10 cellular contexts compared by ENCODE assay signal in the genomic region with DNA sequence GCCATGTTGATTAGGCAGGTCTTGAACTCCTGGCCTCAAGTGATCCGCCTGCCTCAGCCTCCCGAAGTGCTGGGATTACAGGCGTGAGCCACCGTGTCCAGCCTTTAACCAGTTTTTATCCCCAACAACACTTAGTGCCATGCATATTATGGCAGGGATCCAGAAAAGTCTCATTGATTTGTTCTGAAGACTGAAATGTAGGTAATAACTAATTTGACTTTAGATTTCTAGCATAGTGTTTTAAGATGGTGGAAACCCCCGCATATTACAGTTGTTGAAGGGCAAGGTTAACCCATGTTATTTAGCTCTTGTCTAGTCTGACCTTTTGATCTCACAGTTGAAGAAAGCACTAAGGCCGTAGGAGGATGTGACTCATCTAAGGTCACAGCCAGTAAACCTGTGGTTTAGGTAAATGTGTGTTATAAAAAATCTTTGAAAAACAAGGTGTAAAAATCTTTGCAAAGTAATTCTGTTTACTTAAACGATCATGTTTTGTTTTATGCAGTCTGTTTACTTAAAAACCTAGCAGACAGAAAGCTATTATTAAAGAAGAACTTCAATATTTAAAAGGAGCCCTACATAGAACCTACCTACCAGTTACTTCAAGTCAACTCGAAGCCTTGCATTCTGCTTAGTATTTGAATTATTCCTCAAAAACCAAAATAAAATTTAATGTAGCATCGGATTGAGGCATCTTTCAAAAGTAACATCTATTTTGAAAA. TPM values are rescaled to one million over a fixed set of nuclear protein-coding genes. Genes with fewer than 3 reads are reported as not detected.
DNase-seq lines count a peak whose midpoint lies in the region; ATAC-seq and TF ChIP-seq lines count a peak whose summit lies in the region.
"Had no signal": no experiment of that assay in that cellular context is flagged by ENCODE, and none has a peak within 500 bp of the region (broad histone marks: within the 10 kb centered on the region; RNA-seq: fewer than 3 reads in every experiment).

No MANE protein-coding gene starts in this region.

- peaks cover 90% of the 10 kb centered on the region for H3K4me1 Mint-ChIP-seq in activated CD4-positive, alpha-beta T cell treated with anti-CD3 and anti-CD28 coated beads for 36 hours
- peaks cover 19 to 45% of the 10 kb centered on the region in 2 donors for H3K4me1 Mint-ChIP-seq in stimulated activated naive B cell treated with anti-CD40 and anti-IgM and Interleukin-4, amounts not matched to agents 10 μg/mL and 1 μg/mL and 100 μg/mL, for 72 hours

- intact Hi-C loops in activated CD4-positive, alpha-beta T cell treated with anti-CD3 and anti-CD28 coated beads for 36 hours (cut with DNase I, micrococcal nuclease), result loop anchor here (2.0 to 10.0 kb wide), 6 partner anchors 181 to 1969 kb away; a partner anchor contains a TSS
- intact Hi-C loops in dorsolateral prefrontal cortex (cut with DNase I), result no loop called here

- H3K27me3 ChIP-seq in dorsolateral prefrontal cortex, result peaks cover 0 to 3% (median 0%) of the 10 kb centered on the region in 45 donors

- no peaks in the 10 kb centered on the region for H3K9me3 Mint-ChIP-seq in activated CD4-positive, alpha-beta T cell treated with anti-CD3 and anti-CD28 coated beads for 36 hours (ENCODE audit: low read depth)
- no peaks in the 10 kb centered on the region for H3K9me3 Mint-ChIP-seq in stimulated activated naive B cell treated with anti-CD40 and anti-IgM and Interleukin-4, amounts not matched to agents 10 μg/mL and 1 μg/mL and 100 μg/mL, for 72 hours

- POLR2A ChIA-PET in activated CD4-positive, alpha-beta T cell treated with anti-CD3 and anti-CD28 coated beads for 36 hours (lab: Charles Lee), result interaction anchor here (0.6 to 6.6 kb wide), 12 partner anchors 15 to 1970 kb away, joined by 3 to 80 read pairs (median 6); a partner anchor contains a TSS

- ATAC-seq in activated CD4-positive, alpha-beta T cell treated with anti-CD3 and anti-CD28 coated beads for 36 hours, result peak; percentile 37
- peak; percentile 49 for ATAC-seq in HG03457 (IDR thresholded peaks at IDR 0.05; ENCODE audit: unreplicated experiment)
- ATAC-seq in stimulated activated naive B cell treated with anti-CD40 and anti-IgM and Interleukin-4, amounts not matched to agents 10 μg/mL and 1 μg/mL and 100 μg/mL, for 72 hours (replicated peaks), result peak; percentile 60 to 66

- H3K36me3 Mint-ChIP-seq in activated CD4-positive, alpha-beta T cell treated with anti-CD3 and anti-CD28 coated beads for 36 hours (ENCODE audit: low read depth), result peaks cover 71% of the 10 kb centered on the region
- peaks cover 11 to 21% of the 10 kb centered on the region in 2 donors for H3K36me3 Mint-ChIP-seq in stimulated activated naive B cell treated with anti-CD40 and anti-IgM and Interleukin-4, amounts not matched to agents 10 μg/mL and 1 μg/mL and 100 μg/mL, for 72 hours

- no peak overlapping the region for H3K27ac ChIP-seq in dorsolateral prefrontal cortex

- peak; percentile 73 for DNase-seq in activated CD4-positive, alpha-beta T cell treated with anti-CD3 and anti-CD28 coated beads for 36 hours
- no peak for DNase-seq in activated CD4-positive, alpha-beta T cell treated with anti-CD3 and anti-CD28 coated beads for 1 hour
- DNase-seq in activated CD8-positive, alpha-beta memory T cell treated with anti-CD3 and anti-CD28 coated beads, Interleukin-2, amount 50 U/mL, for 24 hours (ENCODE audit: extremely low read depth), result peak; percentile 28
- DNase-seq in stimulated activated naive B cell treated with anti-CD40 and anti-IgM and Interleukin-4, amounts not matched to agents 10 μg/mL and 1 μg/mL and 100 μg/mL, for 72 hours, result peak; percentile 54
- no peak for DNase-seq in dermis blood vessel endothelial cell
- no peak for DNase-seq in dorsolateral prefrontal cortex
- DNase-seq in NCI-H226, result no peak
- DNase-seq: NCI-H526 had no signal

- no peak overlapping the region for H3K4me3 ChIP-seq in dorsolateral prefrontal cortex

- no peaks in the 10 kb centered on the region for H3K27me3 Mint-ChIP-seq in activated CD4-positive, alpha-beta T cell treated with anti-CD3 and anti-CD28 coated beads for 36 hours
- H3K27me3 Mint-ChIP-seq in stimulated activated naive B cell treated with anti-CD40 and anti-IgM and Interleukin-4, amounts not matched to agents 10 μg/mL and 1 μg/mL and 100 μg/mL, for 72 hours, result no peaks in the 10 kb centered on the region

- H3K27ac Mint-ChIP-seq in activated CD4-positive, alpha-beta T cell treated with anti-CD3 and anti-CD28 coated beads for 36 hours, result peak overlapping the region; percentile 99
- peak overlapping the region; percentile 97 for H3K27ac Mint-ChIP-seq in stimulated activated naive B cell treated with anti-CD40 and anti-IgM and Interleukin-4, amounts not matched to agents 10 μg/mL and 1 μg/mL and 100 μg/mL, for 72 hours

- TF ChIP-seq CTCF in dorsolateral prefrontal cortex (IDR thresholded peaks at IDR 0.05 in 54 of 56, conservative IDR thresholded peaks at IDR 0.05 in 2 of 56; ENCODE audit: low read depth in 1 of 56, partially characterized antibody in 56 of 56), result no peak

- CTCF ChIA-PET in activated CD4-positive, alpha-beta T cell treated with anti-CD3 and anti-CD28 coated beads for 36 hours (lab: Charles Lee), result interaction anchor here (0.5 to 1.8 kb wide), 5 partner anchors 12 to 106 kb away, joined by 3 to 7 read pairs (median 4); a partner anchor contains a TSS

- H3K4me3 Mint-ChIP-seq in activated CD4-positive, alpha-beta T cell treated with anti-CD3 and anti-CD28 coated beads for 36 hours, result peak overlapping the region; percentile 41
- H3K4me3 Mint-ChIP-seq in stimulated activated naive B cell treated with anti-CD40 and anti-IgM and Interleukin-4, amounts not matched to agents 10 μg/mL and 1 μg/mL and 100 μg/mL, for 72 hours, result peak overlapping the region; percentile 39 to 44

RNA-seq across cellular contexts. Expression of a gene that starts 24.8 kb away (rescaled TPM):
- 100 to 1,000 TPM; 106 to 132 TPM for total RNA-seq in activated CD4-positive, alpha-beta T cell treated with anti-CD3 and anti-CD28 coated beads for 36 hours
- total RNA-seq in dermis blood vessel endothelial cell (0.05 TPM in 1 of 2 replicates, not detected in the other), dorsolateral prefrontal cortex (100 to 1,000 TPM in 1 of 120 experiments, 10 to 100 TPM in 119; 24.1 to 109 (median 59.1) TPM)
- total RNA-seq: fibroblast of lung had no signal

Comparison
In these comparisons a context has a peak if more than half of its experiments do, and no peak if none do; other contexts are left out.
1. DNase-seq: peak in activated CD4-positive, alpha-beta T cell treated with anti-CD3 and anti-CD28 coated beads for 36 hours (single experiment), activated CD8-positive, alpha-beta memory T cell treated with anti-CD3 and anti-CD28 coated beads, Interleukin-2, amount 50 U/mL, for 24 hours (single experiment) and stimulated activated naive B cell treated with anti-CD40 and anti-IgM and Interleukin-4, amounts not matched to agents 10 μg/mL and 1 μg/mL and 100 μg/mL, for 72 hours (single experiment); none in activated CD4-positive, alpha-beta T cell treated with anti-CD3 and anti-CD28 coated beads for 1 hour (single experiment), dermis blood vessel endothelial cell (single experiment), dorsolateral prefrontal cortex (0 of 10) and NCI-H226 (single experiment).
2. RNA of a gene that starts 24.8 kb away (total RNA-seq): 106 to 132 TPM in activated CD4-positive, alpha-beta T cell treated with anti-CD3 and anti-CD28 coated beads for 36 hours and 24.1 to 109 TPM in dorsolateral prefrontal cortex; 0.05 TPM in dermis blood vessel endothelial cell; every median in the first group is over 10 times any median in the second.
3. intact Hi-C loops: an anchor here in activated CD4-positive, alpha-beta T cell treated with anti-CD3 and anti-CD28 coated beads for 36 hours (2.0 to 10.0 kb wide); none called in dorsolateral prefrontal cortex.
4. Peak in every context shown above with its lines, with median percentiles within 50 percentile points of each other: ATAC-seq.